In genomic region chr19:45505996-45506245, GRCh38 we compare ENCODE assay signal across 8 cellular contexts. TPM values are rescaled to one million over a fixed set of nuclear protein-coding genes. Genes with fewer than 3 reads are reported as not detected.
A peak's percentile ranks its signal among the peaks of the same experiment; 100 is the strongest.
DNase-seq lines count a peak whose midpoint lies in the region; ATAC-seq and TF ChIP-seq lines count a peak whose summit lies in the region.

No MANE protein-coding gene starts in this region.

- CTCF ChIA-PET in activated CD8-positive, alpha-beta memory T cell treated with anti-CD3 and anti-CD28 coated beads, Interleukin-2, amount 10 ng/mL, durations not matched to agents 7 days and 5 days (lab: Charles Lee) = interaction anchor here (0.5 to 4.1 kb wide), 11 partner anchors 9 to 136 kb away, joined by 3 to 24 read pairs (median 5); partner anchors contain the start of gene RTN2

- H3K36me3 ChIP-seq in left lung = peaks cover 0 to 9% of the 10 kb centered on the region in 2 donors
- H3K36me3 ChIP-seq in thoracic aorta = no peaks in the 10 kb centered on the region

- H3K4me3 ChIP-seq in left lung = peak overlapping the region; percentile 96 to 100
- H3K4me3 ChIP-seq in thoracic aorta = peak overlapping the region; percentile 95

- peaks cover 8 to 66% of the 10 kb centered on the region in 2 donors for H3K4me1 ChIP-seq in left lung
- peaks cover 0 to 23% of the 10 kb centered on the region in 2 donors for H3K4me1 ChIP-seq in thoracic aorta (ENCODE audit: control insufficient read depth in 1 of 2, low read depth in 2 of 2)

- H3K27ac ChIP-seq in angular gyrus (ENCODE audit: low read depth, low read length) = peak overlapping the region; percentile 45
- H3K27ac ChIP-seq in left lung = peak overlapping the region; percentile 86 to 98
- H3K27ac ChIP-seq in thoracic aorta = peak overlapping the region; percentile 96 to 99

- peak overlapping the region; percentile 84 for H3K27ac Mint-ChIP-seq in activated CD8-positive, alpha-beta memory T cell treated with anti-CD3 and anti-CD28 coated beads, Interleukin-2, amount 10 ng/mL, durations not matched to agents 7 days and 5 days

- H3K9me3 ChIP-seq in left lung (no peaks in the 10 kb centered on the region), thoracic aorta (no peaks in the 10 kb centered on the region)

- intact Hi-C loops in left lung (cut with DNase I) = no loop called here

- no peaks in the 10 kb centered on the region for H3K9me3 Mint-ChIP-seq in activated CD8-positive, alpha-beta memory T cell treated with anti-CD3 and anti-CD28 coated beads, Interleukin-2, amount 10 ng/mL, durations not matched to agents 7 days and 5 days (ENCODE audit: low read depth)

- ATAC-seq in activated CD8-positive, alpha-beta memory T cell treated with anti-CD3 and anti-CD28 coated beads, Interleukin-2, amount 10 ng/mL, durations not matched to agents 7 days and 5 days = no peak
- ATAC-seq in left lung (no peak), thoracic aorta (ENCODE audit: insufficient number of reproducible peaks, low FRiP score, low read depth) (no peak), HG03457 (IDR thresholded peaks at IDR 0.05; ENCODE audit: unreplicated experiment) (no peak)

- H3K27me3 ChIP-seq in left lung (peaks cover 0 to 4% of the 10 kb centered on the region in 2 donors), thoracic aorta (replicated peaks; ENCODE audit: insufficient read depth) (no peaks in the 10 kb centered on the region)

- peaks cover 35% of the 10 kb centered on the region for H3K4me1 Mint-ChIP-seq in activated CD8-positive, alpha-beta memory T cell treated with anti-CD3 and anti-CD28 coated beads, Interleukin-2, amount 10 ng/mL, durations not matched to agents 7 days and 5 days

- H3K36me3 Mint-ChIP-seq in activated CD8-positive, alpha-beta memory T cell treated with anti-CD3 and anti-CD28 coated beads, Interleukin-2, amount 10 ng/mL, durations not matched to agents 7 days and 5 days = peaks cover 12% of the 10 kb centered on the region

- TF ChIP-seq CTCF in left lung (IDR thresholded peaks at IDR 0.05) (no peak), thoracic aorta (IDR thresholded peaks at IDR 0.05) (no peak)

- H3K27me3 Mint-ChIP-seq in activated CD8-positive, alpha-beta memory T cell treated with anti-CD3 and anti-CD28 coated beads, Interleukin-2, amount 10 ng/mL, durations not matched to agents 7 days and 5 days = no peaks in the 10 kb centered on the region

- DNase-seq in activated CD8-positive, alpha-beta memory T cell treated with anti-CD3 and anti-CD28 coated beads, Interleukin-2, amount 10 ng/mL, durations not matched to agents 7 days and 5 days = no peak
- DNase-seq in activated CD8-positive, alpha-beta memory T cell treated with anti-CD3 and anti-CD28 coated beads, Interleukin-2, amount 50 U/mL, for 4 hours = no peak
- DNase-seq in left lung (no peak), thoracic aorta (ENCODE audit: low spot score) (no peak), ecto neural progenitor cell (ENCODE audit: low spot score) (no peak), activated gamma-delta T cell (lab: John Stamatoyannopoulos, UW) (no peak)

- H3K4me3 Mint-ChIP-seq in activated CD8-positive, alpha-beta memory T cell treated with anti-CD3 and anti-CD28 coated beads, Interleukin-2, amount 10 ng/mL, durations not matched to agents 7 days and 5 days = peak overlapping the region; percentile 75

RNA-seq across cellular contexts. Expression of gene VASP, which starts 1.4 kb away (rescaled TPM):
- total RNA-seq in activated CD8-positive, alpha-beta memory T cell treated with anti-CD3 and anti-CD28 coated beads, Interleukin-2, amount 10 ng/mL, durations not matched to agents 7 days and 5 days = 100 to 1,000 TPM; 223 to 308 TPM
- total RNA-seq in left lung (100 to 1,000 TPM; 109 to 220 TPM), thoracic aorta (100 to 1,000 TPM; 208 to 287 TPM)

RNA-seq across cellular contexts. Expression of gene PPM1N, which starts 7.7 kb away (rescaled TPM):
- 1 to 10 TPM; 4.3 to 4.5 TPM for total RNA-seq in activated CD8-positive, alpha-beta memory T cell treated with anti-CD3 and anti-CD28 coated beads, Interleukin-2, amount 10 ng/mL, durations not matched to agents 7 days and 5 days
- total RNA-seq in left lung (1 to 10 TPM in 1 of 2 donors, under 1 TPM in 1; 0.47 to 2.1 TPM), thoracic aorta (1 to 10 TPM; 3.5 to 6.6 TPM)

RNA-seq across cellular contexts. Expression of gene RTN2, which starts 9.1 kb away (rescaled TPM):
- 1 to 10 TPM; 3.1 to 4.3 TPM for total RNA-seq in activated CD8-positive, alpha-beta memory T cell treated with anti-CD3 and anti-CD28 coated beads, Interleukin-2, amount 10 ng/mL, durations not matched to agents 7 days and 5 days
- 10 to 100 TPM in 1 of 2 donors, 1 to 10 TPM in 1; 9.4 to 16.7 TPM for total RNA-seq in left lung
- 10 to 100 TPM; 16.0 to 22.6 TPM for total RNA-seq in thoracic aorta

RNA-seq across cellular contexts. Expression of gene FOSB, which starts 38.1 kb away (rescaled TPM):
- total RNA-seq in activated CD8-positive, alpha-beta memory T cell treated with anti-CD3 and anti-CD28 coated beads, Interleukin-2, amount 10 ng/mL, durations not matched to agents 7 days and 5 days = 10 to 100 TPM in 1 of 2 experiments, 1 to 10 TPM in 1; 5.6 to 98.6 TPM
- total RNA-seq in left lung = 10 to 100 TPM in 1 of 2 donors, 1 to 10 TPM in 1; 7.1 to 20.4 TPM
- total RNA-seq in thoracic aorta = 100 to 1,000 TPM; 126 to 587 TPM

Comparison
In these comparisons a context has a peak if more than half of its experiments do, and no peak if none do; other contexts are left out.
1. H3K27ac ChIP-seq: peak in every context shown above with its lines; median percentile 98 in thoracic aorta; 92 in left lung; 45 in angular gyrus.